Comparison of ENCODE assay signal across 9 cellular contexts in genomic region chr1:201647722-201648065, GRCh38.
DNase-seq lines count a peak whose midpoint lies in the region; ATAC-seq and TF ChIP-seq lines count a peak whose summit lies in the region.
"Had no signal": no experiment of that assay in that cellular context is flagged by ENCODE, and none has a peak within 500 bp of the region (broad histone marks: within the 10 kb centered on the region; RNA-seq: fewer than 3 reads in every experiment).

No MANE protein-coding gene starts in this region.

- POLR2A ChIA-PET in HEK293 (lab: Yijun Ruan, JAX) = no interaction called here

- TF ChIP-seq CTCF in HEK293 (tag by site-specific recombination; IDR thresholded peaks at IDR 0.05) = no peak
- TF ChIP-seq CTCF in astrocyte of the spinal cord (IDR thresholded peaks at IDR 0.05; ENCODE audit: low read depth, low read length) = no peak
- TF ChIP-seq CTCF in mucosa of descending colon (IDR thresholded peaks at IDR 0.05) = no peak

- CTCF ChIA-PET in HEK293 (lab: Yijun Ruan, JAX) = interaction anchor here (0.6 kb wide), 1 partner anchor 25 kb away, joined by 3 read pairs; no protein-coding TSS in a partner anchor

- no peak overlapping the region for H3K27ac ChIP-seq in HEK293 (ENCODE audit: extremely low read depth, low read depth, low read length)
- no peak overlapping the region for H3K27ac ChIP-seq in iPS-20b (ENCODE audit: low read length)
- H3K27ac ChIP-seq in substantia nigra (ENCODE audit: low read depth, low read length, poor library complexity, severe bottlenecking) = peak overlapping the region; percentile 35

- H3K9ac ChIP-seq in iPS-20b (ENCODE audit: low read depth, low read length) = peak overlapping the region; percentile 59; the same call in 1 of the 2 replicates

- H3K9me3 ChIP-seq in HEK293 (ENCODE audit: control insufficient read depth, insufficient read depth, low read depth, low read length) = no peaks in the 10 kb centered on the region
- H3K9me3 ChIP-seq in iPS-20b (ENCODE audit: insufficient read depth, low read depth, low read length) = no peaks in the 10 kb centered on the region
- no peaks in the 10 kb centered on the region for H3K9me3 ChIP-seq in mucosa of descending colon

- no peaks in the 10 kb centered on the region for H3K4me1 ChIP-seq in HEK293 (ENCODE audit: control insufficient read depth, insufficient read depth, low read length)
- peaks cover 17% of the 10 kb centered on the region; the same call in 1 of the 2 replicates for H3K4me1 ChIP-seq in iPS-20b (ENCODE audit: insufficient read depth, low read length)
- peaks cover 18% of the 10 kb centered on the region for H3K4me1 ChIP-seq in mucosa of descending colon (ENCODE audit: low read depth)

- H3K4me3 ChIP-seq in HEK293 (ENCODE audit: low read depth, low read length) (peak overlapping the region; percentile 37), astrocyte of the spinal cord (ENCODE audit: low read depth, low read length) (peak overlapping the region; percentile 61), iPS-20b (ENCODE audit: low read length) (peak overlapping the region; percentile 82), mucosa of descending colon (no peak overlapping the region)

- ATAC-seq in GM21825 (IDR thresholded peaks at IDR 0.05; ENCODE audit: unreplicated experiment) (no peak), mucosa of descending colon (no peak)

- H3K36me3 ChIP-seq in HEK293 (ENCODE audit: control insufficient read depth in 2 of 2, insufficient read depth in 1 of 2, low read length in 2 of 2) (no peaks in the 10 kb centered on the region), iPS-20b (ENCODE audit: insufficient read depth, low read depth, low read length) (no peaks in the 10 kb centered on the region), mucosa of descending colon (ENCODE audit: low read depth) (no peaks in the 10 kb centered on the region)

- DNase-seq in astrocyte of the spinal cord (ENCODE audit: low read depth, low spot score) (no peak), substantia nigra (lab: John Stamatoyannopoulos, UW) (no peak), UCSD-AML1 (lab: John Stamatoyannopoulos, UW; ENCODE audit: unreplicated experiment) (no peak), NCI-H1930 (lab: John Stamatoyannopoulos, UW) (no peak), mucosa of descending colon (no peak)
- DNase-seq: NCI-H2029 treated with DMSO at 0.1 percent for 48 hours had no signal

- intact Hi-C loops in mucosa of descending colon (cut with DNase I, micrococcal nuclease) = no loop called here

- H3K27me3 ChIP-seq in iPS-20b (ENCODE audit: insufficient read depth, low read length) = peaks cover 51% of the 10 kb centered on the region

- in situ Hi-C loops in astrocyte of the spinal cord (cut with HindIII; ENCODE audit: low sequenced_read_pairs) = no loop called here

TF ChIP-seq in HEK293, 187 proteins besides CTCF, POLR2A, EP300 and RAD21 (continues in another document):
- no peak for TF ChIP-seq ZNF274 (IDR thresholded peaks at IDR 0.05; ENCODE audit: low read length)
- TF ChIP-seq ZNF274 (tag by site-specific recombination; IDR thresholded peaks at IDR 0.05; ENCODE audit: borderline replicate concordance) = no peak
- peak; percentile 86; the same call in 1 of the 2 replicates for TF ChIP-seq ZNF223 (tag by site-specific recombination; IDR thresholded peaks at IDR 0.05)
- TF ChIP-seq, protein P1, sequence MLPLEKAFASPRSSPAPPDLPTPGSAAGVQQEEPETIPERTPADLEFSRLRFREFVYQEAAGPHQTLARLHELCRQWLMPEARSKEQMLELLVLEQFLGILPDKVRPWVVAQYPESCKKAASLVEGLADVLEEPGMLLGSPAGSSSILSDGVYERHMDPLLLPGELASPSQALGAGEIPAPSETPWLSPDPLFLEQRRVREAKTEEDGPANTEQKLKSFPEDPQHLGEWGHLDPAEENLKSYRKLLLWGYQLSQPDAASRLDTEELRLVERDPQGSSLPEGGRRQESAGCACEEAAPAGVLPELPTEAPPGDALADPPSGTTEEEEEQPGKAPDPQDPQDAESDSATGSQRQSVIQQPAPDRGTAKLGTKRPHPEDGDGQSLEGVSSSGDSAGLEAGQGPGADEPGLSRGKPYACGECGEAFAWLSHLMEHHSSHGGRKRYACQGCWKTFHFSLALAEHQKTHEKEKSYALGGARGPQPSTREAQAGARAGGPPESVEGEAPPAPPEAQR (tag by site-specific recombination; IDR thresholded peaks at IDR 0.05) = no peak
- TF ChIP-seq KLF7 (tag by site-specific recombination; IDR thresholded peaks at IDR 0.05; ENCODE audit: borderline replicate concordance) = no peak
- TF ChIP-seq ZNF670 (tag by site-specific recombination; IDR thresholded peaks at IDR 0.05; ENCODE audit: low read depth) = no peak
- TF ChIP-seq EGR2 (tag by site-specific recombination; IDR thresholded peaks at IDR 0.05; ENCODE audit: low read depth) = peak; percentile 58; the same call in 1 of the 2 replicates
- TF ChIP-seq, protein P2, sequence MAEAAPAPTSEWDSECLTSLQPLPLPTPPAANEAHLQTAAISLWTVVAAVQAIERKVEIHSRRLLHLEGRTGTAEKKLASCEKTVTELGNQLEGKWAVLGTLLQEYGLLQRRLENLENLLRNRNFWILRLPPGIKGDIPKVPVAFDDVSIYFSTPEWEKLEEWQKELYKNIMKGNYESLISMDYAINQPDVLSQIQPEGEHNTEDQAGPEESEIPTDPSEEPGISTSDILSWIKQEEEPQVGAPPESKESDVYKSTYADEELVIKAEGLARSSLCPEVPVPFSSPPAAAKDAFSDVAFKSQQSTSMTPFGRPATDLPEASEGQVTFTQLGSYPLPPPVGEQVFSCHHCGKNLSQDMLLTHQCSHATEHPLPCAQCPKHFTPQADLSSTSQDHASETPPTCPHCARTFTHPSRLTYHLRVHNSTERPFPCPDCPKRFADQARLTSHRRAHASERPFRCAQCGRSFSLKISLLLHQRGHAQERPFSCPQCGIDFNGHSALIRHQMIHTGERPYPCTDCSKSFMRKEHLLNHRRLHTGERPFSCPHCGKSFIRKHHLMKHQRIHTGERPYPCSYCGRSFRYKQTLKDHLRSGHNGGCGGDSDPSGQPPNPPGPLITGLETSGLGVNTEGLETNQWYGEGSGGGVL (tag by site-specific recombination; IDR thresholded peaks at IDR 0.05) = peak; percentile 76
- TF ChIP-seq ZNF473 (tag by site-specific recombination; IDR thresholded peaks at IDR 0.05) = no peak
- TF ChIP-seq, protein P3, sequence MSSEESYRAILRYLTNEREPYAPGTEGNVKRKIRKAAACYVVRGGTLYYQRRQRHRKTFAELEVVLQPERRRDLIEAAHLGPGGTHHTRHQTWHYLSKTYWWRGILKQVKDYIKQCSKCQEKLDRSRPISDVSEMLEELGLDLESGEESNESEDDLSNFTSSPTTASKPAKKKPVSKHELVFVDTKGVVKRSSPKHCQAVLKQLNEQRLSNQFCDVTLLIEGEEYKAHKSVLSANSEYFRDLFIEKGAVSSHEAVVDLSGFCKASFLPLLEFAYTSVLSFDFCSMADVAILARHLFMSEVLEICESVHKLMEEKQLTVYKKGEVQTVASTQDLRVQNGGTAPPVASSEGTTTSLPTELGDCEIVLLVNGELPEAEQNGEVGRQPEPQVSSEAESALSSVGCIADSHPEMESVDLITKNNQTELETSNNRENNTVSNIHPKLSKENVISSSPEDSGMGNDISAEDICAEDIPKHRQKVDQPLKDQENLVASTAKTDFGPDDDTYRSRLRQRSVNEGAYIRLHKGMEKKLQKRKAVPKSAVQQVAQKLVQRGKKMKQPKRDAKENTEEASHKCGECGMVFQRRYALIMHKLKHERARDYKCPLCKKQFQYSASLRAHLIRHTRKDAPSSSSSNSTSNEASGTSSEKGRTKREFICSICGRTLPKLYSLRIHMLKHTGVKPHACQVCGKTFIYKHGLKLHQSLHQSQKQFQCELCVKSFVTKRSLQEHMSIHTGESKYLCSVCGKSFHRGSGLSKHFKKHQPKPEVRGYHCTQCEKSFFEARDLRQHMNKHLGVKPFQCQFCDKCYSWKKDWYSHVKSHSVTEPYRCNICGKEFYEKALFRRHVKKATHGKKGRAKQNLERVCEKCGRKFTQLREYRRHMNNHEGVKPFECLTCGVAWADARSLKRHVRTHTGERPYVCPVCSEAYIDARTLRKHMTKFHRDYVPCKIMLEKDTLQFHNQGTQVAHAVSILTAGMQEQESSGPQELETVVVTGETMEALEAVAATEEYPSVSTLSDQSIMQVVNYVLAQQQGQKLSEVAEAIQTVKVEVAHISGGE (tag by site-specific recombination; conservative IDR thresholded peaks at IDR 0.05; ENCODE audit: low read depth) = no peak
- TF ChIP-seq ZNF366 (tag by site-specific recombination; conservative IDR thresholded peaks at IDR 0.05) = no peak; the same call in 1 of the 2 replicates
- TF ChIP-seq GLIS1 (tag by site-specific recombination; IDR thresholded peaks at IDR 0.05) = peak; percentile 21; the same call in 1 of the 2 replicates
- TF ChIP-seq ZNF174 (tag by site-specific recombination; IDR thresholded peaks at IDR 0.05) = no peak
- TF ChIP-seq TSHZ1 (tag by site-specific recombination; IDR thresholded peaks at IDR 0.05; ENCODE audit: borderline replicate concordance) = no peak
- 0 out of 2 replicates have a peak, but pooled peaks have one; percentile 12 for TF ChIP-seq WT1 (tag by site-specific recombination; IDR thresholded peaks at IDR 0.05)
- no peak for TF ChIP-seq RBAK (tag by site-specific recombination; IDR thresholded peaks at IDR 0.05)
